ENCODE assay signal across 16 cellular contexts in genomic region chr14:65878586-65878985, GRCh38.
DNase-seq lines count a peak whose midpoint lies in the region; ATAC-seq and TF ChIP-seq lines count a peak whose summit lies in the region.
"Had no signal": no experiment of that assay in that cellular context is flagged by ENCODE, and none has a peak within 500 bp of the region (broad histone marks: within the 10 kb centered on the region; RNA-seq: fewer than 3 reads in every experiment).

No MANE protein-coding gene starts in this region.

- peaks cover 4% of the 10 kb centered on the region for H3K9me3 Mint-ChIP-seq in activated CD8-positive, alpha-beta memory T cell treated with anti-CD3 and anti-CD28 coated beads, Interleukin-2, amount 10 ng/mL, durations not matched to agents 7 days and 5 days (ENCODE audit: low read depth)
- peaks cover 3% of the 10 kb centered on the region for H3K9me3 Mint-ChIP-seq in CD8-positive, alpha-beta T cell
- peaks cover 14% of the 10 kb centered on the region for H3K9me3 Mint-ChIP-seq in activated naive CD8-positive, alpha-beta T cell treated with anti-CD3 and anti-CD28 coated beads, Interleukin-2, amount 10 ng/mL, durations not matched to agents 7 days and 5 days
- H3K9me3 Mint-ChIP-seq: GM23338 had no signal

- POLR2A ChIA-PET in CD8-positive, alpha-beta T cell (lab: Charles Lee) = interaction anchor here (0.9 to 1.3 kb wide), 4 partner anchors 14 to 35 kb away, joined by 3 to 8 read pairs (median 4); no protein-coding TSS in a partner anchor
- POLR2A ChIA-PET in activated naive CD8-positive, alpha-beta T cell treated with anti-CD3 and anti-CD28 coated beads, Interleukin-2, amount 10 ng/mL, durations not matched to agents 7 days and 5 days (lab: Charles Lee) = interaction anchor here (0.7 to 6.0 kb wide), 9 partner anchors 10 to 592 kb away, joined by 3 to 64 read pairs (median 7); no protein-coding TSS in a partner anchor

- no peak for TF ChIP-seq POLR2A in erythroblast (IDR thresholded peaks at IDR 0.05; ENCODE audit: low read length)

- H3K27ac ChIP-seq in CD8-positive, alpha-beta T cell (ENCODE audit: low read depth, low read length) = no peak overlapping the region
- no peak overlapping the region for H3K27ac ChIP-seq in substantia nigra (ENCODE audit: low read depth, low read length, poor library complexity, severe bottlenecking)
- H3K27ac ChIP-seq: C4-2B, KMS-11 had no signal

- ATAC-seq in activated CD8-positive, alpha-beta memory T cell treated with anti-CD3 and anti-CD28 coated beads, Interleukin-2, amount 10 ng/mL, durations not matched to agents 7 days and 5 days = no peak
- no peak for ATAC-seq in CD8-positive, alpha-beta T cell
- ATAC-seq in activated naive CD8-positive, alpha-beta T cell treated with anti-CD3 and anti-CD28 coated beads, Interleukin-2, amount 10 ng/mL, durations not matched to agents 7 days and 5 days (ENCODE audit: low read depth) = no peak
- ATAC-seq in HG03457 (IDR thresholded peaks at IDR 0.05; ENCODE audit: unreplicated experiment) = no peak
- ATAC-seq: GM23338 had no signal

- H3K4me1 ChIP-seq in CD8-positive, alpha-beta T cell (ENCODE audit: insufficient read depth, low read length) = peaks cover 37% of the 10 kb centered on the region
- H3K4me1 ChIP-seq: BE2C, Caco-2 had no signal

- CTCF ChIA-PET in activated CD8-positive, alpha-beta memory T cell treated with anti-CD3 and anti-CD28 coated beads, Interleukin-2, amount 10 ng/mL, durations not matched to agents 7 days and 5 days (lab: Charles Lee) = interaction anchor here (1.2 to 3.5 kb wide), 6 partner anchors 9 to 81 kb away, joined by 3 to 23 read pairs (median 4); no protein-coding TSS in a partner anchor
- CTCF ChIA-PET in CD8-positive, alpha-beta T cell (lab: Charles Lee) = interaction anchor here (0.9 to 4.2 kb wide), 5 partner anchors 10 to 81 kb away, joined by 3 to 21 read pairs (median 5); no protein-coding TSS in a partner anchor

- peaks cover 39% of the 10 kb centered on the region for H3K4me1 Mint-ChIP-seq in activated CD8-positive, alpha-beta memory T cell treated with anti-CD3 and anti-CD28 coated beads, Interleukin-2, amount 10 ng/mL, durations not matched to agents 7 days and 5 days
- H3K4me1 Mint-ChIP-seq in CD8-positive, alpha-beta T cell (ENCODE audit: low read depth) = peaks cover 29% of the 10 kb centered on the region
- peaks cover 23% of the 10 kb centered on the region for H3K4me1 Mint-ChIP-seq in activated naive CD8-positive, alpha-beta T cell treated with anti-CD3 and anti-CD28 coated beads, Interleukin-2, amount 10 ng/mL, durations not matched to agents 7 days and 5 days
- H3K4me1 Mint-ChIP-seq: GM23338 had no signal

- H3K36me3 ChIP-seq in CD8-positive, alpha-beta T cell (ENCODE audit: insufficient read depth, low read length) = no peaks in the 10 kb centered on the region
- H3K36me3 ChIP-seq: BE2C had no signal

- H3K4me3 Mint-ChIP-seq in activated CD8-positive, alpha-beta memory T cell treated with anti-CD3 and anti-CD28 coated beads, Interleukin-2, amount 10 ng/mL, durations not matched to agents 7 days and 5 days = no peak overlapping the region
- H3K4me3 Mint-ChIP-seq in CD8-positive, alpha-beta T cell = no peak overlapping the region
- peak overlapping the region; percentile 41 for H3K4me3 Mint-ChIP-seq in activated naive CD8-positive, alpha-beta T cell treated with anti-CD3 and anti-CD28 coated beads, Interleukin-2, amount 10 ng/mL, durations not matched to agents 7 days and 5 days
- H3K4me3 Mint-ChIP-seq: CD8-positive, alpha-beta memory T cell; GM23338 had no signal

- peak overlapping the region; percentile 57 for H3K27ac Mint-ChIP-seq in activated CD8-positive, alpha-beta memory T cell treated with anti-CD3 and anti-CD28 coated beads, Interleukin-2, amount 10 ng/mL, durations not matched to agents 7 days and 5 days
- peak overlapping the region; percentile 2 for H3K27ac Mint-ChIP-seq in CD8-positive, alpha-beta T cell
- no peak overlapping the region for H3K27ac Mint-ChIP-seq in activated naive CD8-positive, alpha-beta T cell treated with anti-CD3 and anti-CD28 coated beads, Interleukin-2, amount 10 ng/mL, durations not matched to agents 7 days and 5 days
- H3K27ac Mint-ChIP-seq: GM23338 had no signal

- TF ChIP-seq CTCF in CD8-positive, alpha-beta T cell (IDR thresholded peaks at IDR 0.05) = no peak

- intact Hi-C loops in CD8-positive, alpha-beta T cell (cut with DNase I, micrococcal nuclease) = loop anchor here in 1 of 2 experiments (2.0 to 5.0 kb wide), 3 partner anchors 32 to 79 kb away; no protein-coding TSS in a partner anchor

- H3K9me3 ChIP-seq in CD8-positive, alpha-beta T cell (ENCODE audit: low read length) = peaks cover 4% of the 10 kb centered on the region
- H3K9me3 ChIP-seq: BE2C, Caco-2 had no signal

- no peak for DNase-seq in activated CD8-positive, alpha-beta memory T cell treated with anti-CD3 and anti-CD28 coated beads, Interleukin-2, amount 10 ng/mL, durations not matched to agents 7 days and 5 days
- no peak for DNase-seq in activated CD8-positive, alpha-beta memory T cell treated with anti-CD3 and anti-CD28 coated beads for 24 hours
- no peak for DNase-seq in CD8-positive, alpha-beta T cell
- peak; percentile 39 for DNase-seq in Jurkat, Clone E6-1 (ENCODE audit: low read depth, low spot score)
- DNase-seq in activated naive CD8-positive, alpha-beta T cell treated with anti-CD3 and anti-CD28 coated beads, Interleukin-2, amount 10 ng/mL, durations not matched to agents 7 days and 5 days = no peak
- no peak for DNase-seq in substantia nigra (lab: John Stamatoyannopoulos, UW)
- no peak for DNase-seq in erythroblast (lab: John Stamatoyannopoulos, UW)
- DNase-seq: BE2C; Caco-2; CD8-positive, alpha-beta memory T cell; GF-D8; H7 had no signal

- no peaks in the 10 kb centered on the region for H3K27me3 ChIP-seq in CD8-positive, alpha-beta T cell (ENCODE audit: insufficient read depth, low read length)

- H3K4me3 ChIP-seq in CD8-positive, alpha-beta T cell (ENCODE audit: low read depth, low read length) = no peak overlapping the region
- H3K4me3 ChIP-seq in Jurkat, Clone E6-1 (ENCODE audit: low read length) = no peak overlapping the region
- H3K4me3 ChIP-seq: GM23338 had no signal

- H3K36me3 Mint-ChIP-seq in activated CD8-positive, alpha-beta memory T cell treated with anti-CD3 and anti-CD28 coated beads, Interleukin-2, amount 10 ng/mL, durations not matched to agents 7 days and 5 days = peaks cover 29% of the 10 kb centered on the region
- H3K36me3 Mint-ChIP-seq in CD8-positive, alpha-beta T cell = no peaks in the 10 kb centered on the region
- peaks cover 23% of the 10 kb centered on the region for H3K36me3 Mint-ChIP-seq in activated naive CD8-positive, alpha-beta T cell treated with anti-CD3 and anti-CD28 coated beads, Interleukin-2, amount 10 ng/mL, durations not matched to agents 7 days and 5 days

- no peaks in the 10 kb centered on the region for H3K27me3 Mint-ChIP-seq in activated CD8-positive, alpha-beta memory T cell treated with anti-CD3 and anti-CD28 coated beads, Interleukin-2, amount 10 ng/mL, durations not matched to agents 7 days and 5 days
- no peaks in the 10 kb centered on the region for H3K27me3 Mint-ChIP-seq in CD8-positive, alpha-beta T cell (ENCODE audit: low read depth)
- no peaks in the 10 kb centered on the region for H3K27me3 Mint-ChIP-seq in activated naive CD8-positive, alpha-beta T cell treated with anti-CD3 and anti-CD28 coated beads, Interleukin-2, amount 10 ng/mL, durations not matched to agents 7 days and 5 days
